ENCODE assay signal across 1 cellular context in the genomic region with DNA sequence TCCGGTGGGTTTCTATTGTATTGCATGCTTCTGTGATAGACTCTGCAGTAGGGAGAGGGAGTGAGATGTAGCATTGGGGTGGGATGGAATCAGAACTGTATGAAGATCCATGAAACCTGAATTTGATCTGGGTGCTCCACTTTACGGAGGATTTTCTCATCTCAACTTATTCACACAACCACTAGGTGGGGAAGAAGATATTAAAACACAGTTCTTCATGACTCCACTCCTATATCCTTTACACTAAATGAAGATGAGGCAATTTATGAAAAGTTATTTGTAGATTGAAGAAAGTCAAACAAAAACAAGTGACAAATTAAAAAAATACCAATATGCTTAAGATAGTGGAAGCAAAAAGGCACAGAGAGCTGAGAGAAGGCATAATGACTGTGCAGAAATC.
TF ChIP-seq lines count a peak whose summit lies in the region.

No MANE protein-coding gene starts in this region.

TF ChIP-seq in SK-N-SH treated with all-trans-retinoic acid at 6 μM for 48 hours, 23 proteins besides CTCF, POLR2A, EP300 and RAD21 (continued from another document):
- TF ChIP-seq, protein P1, sequence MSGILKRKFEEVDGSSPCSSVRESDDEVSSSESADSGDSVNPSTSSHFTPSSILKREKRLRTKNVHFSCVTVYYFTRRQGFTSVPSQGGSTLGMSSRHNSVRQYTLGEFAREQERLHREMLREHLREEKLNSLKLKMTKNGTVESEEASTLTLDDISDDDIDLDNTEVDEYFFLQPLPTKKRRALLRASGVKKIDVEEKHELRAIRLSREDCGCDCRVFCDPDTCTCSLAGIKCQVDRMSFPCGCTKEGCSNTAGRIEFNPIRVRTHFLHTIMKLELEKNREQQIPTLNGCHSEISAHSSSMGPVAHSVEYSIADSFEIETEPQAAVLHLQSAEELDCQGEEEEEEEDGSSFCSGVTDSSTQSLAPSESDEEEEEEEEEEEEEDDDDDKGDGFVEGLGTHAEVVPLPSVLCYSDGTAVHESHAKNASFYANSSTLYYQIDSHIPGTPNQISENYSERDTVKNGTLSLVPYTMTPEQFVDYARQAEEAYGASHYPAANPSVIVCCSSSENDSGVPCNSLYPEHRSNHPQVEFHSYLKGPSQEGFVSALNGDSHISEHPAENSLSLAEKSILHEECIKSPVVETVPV (CRISPR knock-in tag; IDR thresholded peaks at IDR 0.05) = no peak
- no peak for TF ChIP-seq SNAI2 (CRISPR knock-in tag; IDR thresholded peaks at IDR 0.05)
- no peak for TF ChIP-seq ARNTL (CRISPR knock-in tag; IDR thresholded peaks at IDR 0.05; ENCODE audit: borderline replicate concordance, low read depth)
- TF ChIP-seq ZNF565 (CRISPR knock-in tag; conservative IDR thresholded peaks at IDR 0.05; ENCODE audit: low read depth) = no peak
- TF ChIP-seq TOX (CRISPR knock-in tag; IDR thresholded peaks at IDR 0.05; ENCODE audit: borderline replicate concordance) = no peak
- TF ChIP-seq TCF4 (CRISPR knock-in tag; IDR thresholded peaks at IDR 0.05; ENCODE audit: borderline replicate concordance) = no peak
TF ChIP-seq in SK-N-SH treated with all-trans-retinoic acid at 6 μM for 48 hours: peak in this region for 0.
